17 cellular contexts compared by ENCODE assay signal in genomic region chr10:29443745-29444523, GRCh38.
A peak's percentile ranks its signal among the peaks of the same experiment; 100 is the strongest.
DNase-seq lines count a peak whose midpoint lies in the region; ATAC-seq, FAIRE-seq and TF ChIP-seq lines count a peak whose summit lies in the region.
"Had no signal": no experiment of that assay in that cellular context is flagged by ENCODE, and none has a peak within 500 bp of the region (broad histone marks: within the 10 kb centered on the region; RNA-seq: fewer than 3 reads in every experiment).

No MANE protein-coding gene starts in this region.

- CTCF ChIA-PET in activated CD4-positive, alpha-beta T cell treated with anti-CD3 and anti-CD28 coated beads for 36 hours (lab: Charles Lee), result interaction anchor here (1.6 kb wide), 1 partner anchor 15 kb away, joined by 7 read pairs; no protein-coding TSS in a partner anchor

- peaks cover 12% of the 10 kb centered on the region for H3K4me1 Mint-ChIP-seq in activated CD4-positive, alpha-beta T cell treated with anti-CD3 and anti-CD28 coated beads for 36 hours
- H3K4me1 Mint-ChIP-seq: activated B cell treated with CpG ODN at 0.5 μM for 24 hours had no signal

- H3K27me3 Mint-ChIP-seq in activated CD4-positive, alpha-beta T cell treated with anti-CD3 and anti-CD28 coated beads for 36 hours, result no peaks in the 10 kb centered on the region
- H3K27me3 Mint-ChIP-seq: activated B cell treated with CpG ODN at 0.5 μM for 24 hours; dendritic cell treated with granulocyte-macrophage colony-stimulating factor and Interleukin-4, amounts not matched to agents 40 ng/mL and 50 ng/mL, for 4 days had no signal

- no peak overlapping the region for H3K4me3 Mint-ChIP-seq in activated CD4-positive, alpha-beta T cell treated with anti-CD3 and anti-CD28 coated beads for 36 hours
- H3K4me3 Mint-ChIP-seq: activated B cell treated with CpG ODN at 0.5 μM for 24 hours; dendritic cell treated with granulocyte-macrophage colony-stimulating factor and Interleukin-4, amounts not matched to agents 40 ng/mL and 50 ng/mL, for 4 days; naive B cell had no signal

- no peak overlapping the region for H3K4me2 ChIP-seq in osteoblast (ENCODE audit: insufficient read depth, low read length)

- in situ Hi-C loops in GM13977 (cut with MboI; ENCODE audit: low pct_unique_long_range_greater_than_20kb, low sequenced_read_pairs, unreplicated experiment), result no loop called here

- no peak overlapping the region for H3K27ac Mint-ChIP-seq in activated CD4-positive, alpha-beta T cell treated with anti-CD3 and anti-CD28 coated beads for 36 hours
- H3K27ac Mint-ChIP-seq: activated B cell treated with CpG ODN at 0.5 μM for 24 hours; dendritic cell treated with granulocyte-macrophage colony-stimulating factor and Interleukin-4, amounts not matched to agents 40 ng/mL and 50 ng/mL, for 4 days; naive B cell had no signal

- H3K27me3 ChIP-seq in bronchial epithelial cell (ENCODE audit: control insufficient read depth, insufficient read depth, low read length) (no peaks in the 10 kb centered on the region), osteoblast (ENCODE audit: insufficient read depth, low read length) (no peaks in the 10 kb centered on the region)
- H3K27me3 ChIP-seq: gastrocnemius medialis had no signal

- H3K36me3 ChIP-seq in bronchial epithelial cell (ENCODE audit: control insufficient read depth, insufficient read depth, low read length) (no peaks in the 10 kb centered on the region), osteoblast (ENCODE audit: insufficient read depth, low read length) (no peaks in the 10 kb centered on the region)
- H3K36me3 ChIP-seq: gastrocnemius medialis had no signal

- no peaks in the 10 kb centered on the region for H3K9me3 ChIP-seq in osteoblast (ENCODE audit: low read depth, low read length)
- H3K9me3 ChIP-seq: gastrocnemius medialis had no signal

- peaks cover 5% of the 10 kb centered on the region for H3K9me3 Mint-ChIP-seq in activated CD4-positive, alpha-beta T cell treated with anti-CD3 and anti-CD28 coated beads for 36 hours (ENCODE audit: low read depth)

- H3K36me3 Mint-ChIP-seq in activated CD4-positive, alpha-beta T cell treated with anti-CD3 and anti-CD28 coated beads for 36 hours (ENCODE audit: low read depth), result peaks cover 7% of the 10 kb centered on the region

- H2AFZ ChIP-seq in osteoblast (ENCODE audit: low read length), result no peak overlapping the region

- POLR2A ChIA-PET in activated CD4-positive, alpha-beta T cell treated with anti-CD3 and anti-CD28 coated beads for 36 hours (lab: Charles Lee), result no interaction called here

- intact Hi-C loops in activated CD4-positive, alpha-beta T cell treated with anti-CD3 and anti-CD28 coated beads for 36 hours (cut with DNase I, micrococcal nuclease), result loop anchor here in 1 of 2 experiments (2.0 kb wide), 1 partner anchor 53 kb away; no protein-coding TSS in a partner anchor

- H3K4me3 ChIP-seq in bronchial epithelial cell (ENCODE audit: low read depth, low read length) (no peak overlapping the region), osteoblast (ENCODE audit: insufficient read depth, low read length) (no peak overlapping the region)
- H3K4me3 ChIP-seq: gastrocnemius medialis had no signal

- peak overlapping the region; percentile 28 for H3K27ac ChIP-seq in osteoblast (ENCODE audit: low read depth, low read length)
- H3K27ac ChIP-seq: gastrocnemius medialis had no signal

- peaks cover 75% of the 10 kb centered on the region for H3K79me2 ChIP-seq in osteoblast (ENCODE audit: insufficient read depth, low read length)

- peak; percentile 21 for DNase-seq in activated CD4-positive, alpha-beta T cell treated with anti-CD3 and anti-CD28 coated beads for 36 hours
- DNase-seq in activated CD4-positive, alpha-beta T cell treated with anti-CD3 and anti-CD28 coated beads, Interleukin-2, amount 50 U/mL, for 1 hour, result no peak
- peak; percentile 40 for DNase-seq in NCI-H345 (lab: John Stamatoyannopoulos, UW)
- peak; percentile 79 for DNase-seq in bronchial epithelial cell (ENCODE audit: low read depth)
- no peak for DNase-seq in osteoblast (ENCODE audit: insufficient read length, low spot score, missing footprints)
- no peak for DNase-seq in GM13977 (ENCODE audit: low spot score)
- no peak for DNase-seq in GM19238 (ENCODE audit: insufficient read length, low spot score)
- DNase-seq: activated B cell treated with CpG ODN at 0.5 μM for 24 hours; activated T-cell treated with anti-CD3 and anti-CD28 coated beads, Interleukin-2, amount 50 U/mL, for 1 hour; amygdala; gastrocnemius medialis; kidney glomerular epithelial cell; naive B cell; NK-92 treated with Interleukin-12 subunit alpha and Interleukin-12 subunit beta, amount 100 ng/mL, for 24 hours had no signal

- no peaks in the 10 kb centered on the region for H3K4me1 ChIP-seq in osteoblast (ENCODE audit: insufficient read depth, low read length)

- no peak for FAIRE-seq in bronchial epithelial cell (lab: Jason Lieb, UNC)

- TF ChIP-seq CTCF in bronchial epithelial cell (IDR thresholded peaks at IDR 0.05; ENCODE audit: insufficient read depth, low read length, severe bottlenecking), result no peak
- TF ChIP-seq CTCF in osteoblast (IDR thresholded peaks at IDR 0.05; ENCODE audit: extremely low read depth, low read depth, low read length), result no peak
- no peak for TF ChIP-seq CTCF in GM13977 (IDR thresholded peaks at IDR 0.05; ENCODE audit: extremely low read depth, insufficient read depth, missing control alignments)

- peaks cover 10% of the 10 kb centered on the region for H4K20me1 ChIP-seq in osteoblast (ENCODE audit: insufficient read depth, low read length)

- no peak for ATAC-seq in activated CD4-positive, alpha-beta T cell treated with anti-CD3 and anti-CD28 coated beads for 36 hours
- no peak for ATAC-seq in GM18511 (IDR thresholded peaks at IDR 0.05; ENCODE audit: unreplicated experiment)
- ATAC-seq: gastrocnemius medialis, SK-N-SH treated with all-trans-retinoic acid at 6 μM for 48 hours had no signal

Comparison
In these comparisons a context has a peak if more than half of its experiments do, and no peak if none do; other contexts are left out.
1. DNase-seq: peak in activated CD4-positive, alpha-beta T cell treated with anti-CD3 and anti-CD28 coated beads for 36 hours (single experiment), NCI-H345 (single experiment) and bronchial epithelial cell (single experiment); none in activated CD4-positive, alpha-beta T cell treated with anti-CD3 and anti-CD28 coated beads, Interleukin-2, amount 50 U/mL, for 1 hour (single experiment), osteoblast (single experiment), GM13977 (single experiment) and GM19238 (single experiment).